1 cellular context compared by ENCODE assay signal in the genomic region with DNA sequence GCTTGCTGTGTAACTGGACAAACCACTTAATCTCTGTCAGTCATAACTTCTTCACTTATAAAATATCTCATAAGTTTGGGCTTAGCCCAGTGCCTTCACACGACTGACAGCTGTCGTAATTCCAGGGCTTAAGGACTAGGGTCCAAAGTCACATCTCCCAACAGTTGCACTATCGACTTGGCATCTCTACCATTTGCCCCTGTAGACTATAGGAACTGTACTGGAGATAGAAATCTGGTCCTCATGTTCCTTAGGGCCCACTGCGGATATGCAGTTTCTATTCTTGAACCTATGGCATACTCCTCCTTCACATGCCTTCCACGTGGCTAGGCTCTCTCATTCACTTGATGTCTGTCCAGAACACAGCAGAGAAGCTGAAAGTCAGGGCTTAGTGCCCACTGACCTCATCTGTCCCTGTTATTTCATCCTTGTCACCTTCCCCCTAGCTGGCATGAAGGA.
TF ChIP-seq lines count a peak whose summit lies in the region.

No MANE protein-coding gene starts in this region.

TF ChIP-seq in HepG2, 621 proteins besides CTCF, POLR2A, EP300 and RAD21 (continued from another document and continues in another):
- TF ChIP-seq, protein P1, sequence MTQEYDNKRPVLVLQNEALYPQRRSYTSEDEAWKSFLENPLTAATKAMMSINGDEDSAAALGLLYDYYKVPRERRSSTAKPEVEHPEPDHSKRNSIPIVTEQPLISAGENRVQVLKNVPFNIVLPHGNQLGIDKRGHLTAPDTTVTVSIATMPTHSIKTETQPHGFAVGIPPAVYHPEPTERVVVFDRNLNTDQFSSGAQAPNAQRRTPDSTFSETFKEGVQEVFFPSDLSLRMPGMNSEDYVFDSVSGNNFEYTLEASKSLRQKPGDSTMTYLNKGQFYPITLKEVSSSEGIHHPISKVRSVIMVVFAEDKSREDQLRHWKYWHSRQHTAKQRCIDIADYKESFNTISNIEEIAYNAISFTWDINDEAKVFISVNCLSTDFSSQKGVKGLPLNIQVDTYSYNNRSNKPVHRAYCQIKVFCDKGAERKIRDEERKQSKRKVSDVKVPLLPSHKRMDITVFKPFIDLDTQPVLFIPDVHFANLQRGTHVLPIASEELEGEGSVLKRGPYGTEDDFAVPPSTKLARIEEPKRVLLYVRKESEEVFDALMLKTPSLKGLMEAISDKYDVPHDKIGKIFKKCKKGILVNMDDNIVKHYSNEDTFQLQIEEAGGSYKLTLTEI (CRISPR knock-in tag; conservative IDR thresholded peaks at IDR 0.05) = no peak
- no peak for TF ChIP-seq EZH2 (conservative IDR thresholded peaks at IDR 0.05; ENCODE audit: low read depth, low read length)
- TF ChIP-seq GATAD2A (CRISPR knock-in tag; IDR thresholded peaks at IDR 0.05) = peak; percentile 53; the same call in 1 of the 2 replicates
- TF ChIP-seq, protein P2, sequence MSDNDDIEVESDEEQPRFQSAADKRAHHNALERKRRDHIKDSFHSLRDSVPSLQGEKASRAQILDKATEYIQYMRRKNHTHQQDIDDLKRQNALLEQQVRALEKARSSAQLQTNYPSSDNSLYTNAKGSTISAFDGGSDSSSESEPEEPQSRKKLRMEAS (IDR thresholded peaks at IDR 0.05) = peak; percentile 49; the same call in 1 of the 2 replicates
- no peak for TF ChIP-seq ZNF101 (CRISPR knock-in tag; IDR thresholded peaks at IDR 0.05; ENCODE audit: borderline replicate concordance, low read depth)
- no peak for TF ChIP-seq ZNF225 (CRISPR knock-in tag; IDR thresholded peaks at IDR 0.05)
- TF ChIP-seq HOXA7 (CRISPR knock-in tag; IDR thresholded peaks at IDR 0.05) = no peak
- TF ChIP-seq ZNF776 (CRISPR knock-in tag; IDR thresholded peaks at IDR 0.05) = no peak
- TF ChIP-seq IKZF1 (IDR thresholded peaks at IDR 0.05) = no peak
- TF ChIP-seq ZSCAN9 (CRISPR knock-in tag; IDR thresholded peaks at IDR 0.05; ENCODE audit: borderline replicate concordance) = no peak
- no peak for TF ChIP-seq HNRNPH1 (optimal IDR thresholded peaks at IDR 0.05; ENCODE audit: low read depth, low read length)
- TF ChIP-seq ZNF713 (CRISPR knock-in tag; IDR thresholded peaks at IDR 0.05) = no peak
- TF ChIP-seq THYN1 (CRISPR knock-in tag; IDR thresholded peaks at IDR 0.05; ENCODE audit: borderline replicate concordance, low read depth) = no peak
- no peak; the same call in 2 of the 3 replicates for TF ChIP-seq MXI1 (IDR thresholded peaks at IDR 0.05; ENCODE audit: borderline replicate concordance, low read depth, low read length)
- TF ChIP-seq TCF12 (IDR thresholded peaks at IDR 0.05) = no peak
- no peak for TF ChIP-seq TCF12 (CRISPR knock-in tag; IDR thresholded peaks at IDR 0.05)
- no peak for TF ChIP-seq ATRX (CRISPR knock-in tag; IDR thresholded peaks at IDR 0.05; ENCODE audit: borderline replicate concordance)
- no peak for TF ChIP-seq ZNF510 (CRISPR knock-in tag; IDR thresholded peaks at IDR 0.05; ENCODE audit: low read depth)
- TF ChIP-seq ZBTB38 (CRISPR knock-in tag; IDR thresholded peaks at IDR 0.05) = no peak
- TF ChIP-seq HNRNPUL1 (IDR thresholded peaks at IDR 0.05; ENCODE audit: low read depth, low read length) = no peak
- no peak for TF ChIP-seq HCFC1 (IDR thresholded peaks at IDR 0.05; ENCODE audit: low read depth, low read length)
- no peak for TF ChIP-seq ARNT2 (CRISPR knock-in tag; IDR thresholded peaks at IDR 0.05; ENCODE audit: low read depth)
- TF ChIP-seq, protein P3, sequence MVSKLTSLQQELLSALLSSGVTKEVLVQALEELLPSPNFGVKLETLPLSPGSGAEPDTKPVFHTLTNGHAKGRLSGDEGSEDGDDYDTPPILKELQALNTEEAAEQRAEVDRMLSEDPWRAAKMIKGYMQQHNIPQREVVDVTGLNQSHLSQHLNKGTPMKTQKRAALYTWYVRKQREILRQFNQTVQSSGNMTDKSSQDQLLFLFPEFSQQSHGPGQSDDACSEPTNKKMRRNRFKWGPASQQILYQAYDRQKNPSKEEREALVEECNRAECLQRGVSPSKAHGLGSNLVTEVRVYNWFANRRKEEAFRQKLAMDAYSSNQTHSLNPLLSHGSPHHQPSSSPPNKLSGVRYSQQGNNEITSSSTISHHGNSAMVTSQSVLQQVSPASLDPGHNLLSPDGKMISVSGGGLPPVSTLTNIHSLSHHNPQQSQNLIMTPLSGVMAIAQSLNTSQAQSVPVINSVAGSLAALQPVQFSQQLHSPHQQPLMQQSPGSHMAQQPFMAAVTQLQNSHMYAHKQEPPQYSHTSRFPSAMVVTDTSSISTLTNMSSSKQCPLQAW (CRISPR knock-in tag; IDR thresholded peaks at IDR 0.05) = no peak
- no peak for TF ChIP-seq MED1 (CRISPR knock-in tag; IDR thresholded peaks at IDR 0.05)
- no peak for TF ChIP-seq PTBP1 (IDR thresholded peaks at IDR 0.05; ENCODE audit: low read depth, low read length, poor library complexity, severe bottlenecking)
- TF ChIP-seq ZNF792 (CRISPR knock-in tag; IDR thresholded peaks at IDR 0.05) = no peak
- TF ChIP-seq EHMT2 (IDR thresholded peaks at IDR 0.05; ENCODE audit: borderline replicate concordance, low read depth, low read length) = no peak
- peak; percentile 29; the same call in 1 of the 2 replicates for TF ChIP-seq SMAD3 (CRISPR knock-in tag; IDR thresholded peaks at IDR 0.05)
- no peak for TF ChIP-seq ZNF737 (CRISPR knock-in tag; IDR thresholded peaks at IDR 0.05; ENCODE audit: borderline replicate concordance)
- peak; percentile 73 for TF ChIP-seq HNF4G (IDR thresholded peaks at IDR 0.05; ENCODE audit: borderline replicate concordance, low read depth, low read length)
- TF ChIP-seq HNF4G (CRISPR knock-in tag; IDR thresholded peaks at IDR 0.05; ENCODE audit: borderline replicate concordance, low read depth) = no peak; the same call in 1 of the 2 replicates
- TF ChIP-seq ZNF256 (CRISPR knock-in tag; conservative IDR thresholded peaks at IDR 0.05) = no peak
- TF ChIP-seq, protein P4, sequence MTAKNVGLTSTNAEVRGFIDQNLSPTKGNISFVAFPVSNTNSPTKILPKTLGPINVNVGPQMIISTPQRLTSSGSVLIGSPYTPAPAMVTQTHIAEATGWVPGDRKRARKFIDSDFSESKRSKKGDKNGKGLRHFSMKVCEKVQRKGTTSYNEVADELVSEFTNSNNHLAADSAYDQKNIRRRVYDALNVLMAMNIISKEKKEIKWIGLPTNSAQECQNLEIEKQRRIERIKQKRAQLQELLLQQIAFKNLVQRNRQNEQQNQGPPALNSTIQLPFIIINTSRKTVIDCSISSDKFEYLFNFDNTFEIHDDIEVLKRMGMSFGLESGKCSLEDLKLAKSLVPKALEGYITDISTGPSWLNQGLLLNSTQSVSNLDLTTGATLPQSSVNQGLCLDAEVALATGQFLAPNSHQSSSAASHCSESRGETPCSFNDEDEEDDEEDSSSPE (CRISPR knock-in tag; IDR thresholded peaks at IDR 0.05) = no peak
- no peak for TF ChIP-seq IKZF4 (CRISPR knock-in tag; IDR thresholded peaks at IDR 0.05; ENCODE audit: borderline replicate concordance, low read depth, not compliant biosample characterization)
- TF ChIP-seq TAF15 (IDR thresholded peaks at IDR 0.05; ENCODE audit: low read depth, low read length, poor library complexity, severe bottlenecking) = no peak
- no peak for TF ChIP-seq ZNF709 (CRISPR knock-in tag; IDR thresholded peaks at IDR 0.05)
- TF ChIP-seq ELF3 (CRISPR knock-in tag; IDR thresholded peaks at IDR 0.05) = no peak
- TF ChIP-seq SCMH1 (CRISPR knock-in tag; IDR thresholded peaks at IDR 0.05; ENCODE audit: borderline replicate concordance) = no peak
- no peak for TF ChIP-seq PHF8 (CRISPR knock-in tag; IDR thresholded peaks at IDR 0.05)
- TF ChIP-seq, protein P5, sequence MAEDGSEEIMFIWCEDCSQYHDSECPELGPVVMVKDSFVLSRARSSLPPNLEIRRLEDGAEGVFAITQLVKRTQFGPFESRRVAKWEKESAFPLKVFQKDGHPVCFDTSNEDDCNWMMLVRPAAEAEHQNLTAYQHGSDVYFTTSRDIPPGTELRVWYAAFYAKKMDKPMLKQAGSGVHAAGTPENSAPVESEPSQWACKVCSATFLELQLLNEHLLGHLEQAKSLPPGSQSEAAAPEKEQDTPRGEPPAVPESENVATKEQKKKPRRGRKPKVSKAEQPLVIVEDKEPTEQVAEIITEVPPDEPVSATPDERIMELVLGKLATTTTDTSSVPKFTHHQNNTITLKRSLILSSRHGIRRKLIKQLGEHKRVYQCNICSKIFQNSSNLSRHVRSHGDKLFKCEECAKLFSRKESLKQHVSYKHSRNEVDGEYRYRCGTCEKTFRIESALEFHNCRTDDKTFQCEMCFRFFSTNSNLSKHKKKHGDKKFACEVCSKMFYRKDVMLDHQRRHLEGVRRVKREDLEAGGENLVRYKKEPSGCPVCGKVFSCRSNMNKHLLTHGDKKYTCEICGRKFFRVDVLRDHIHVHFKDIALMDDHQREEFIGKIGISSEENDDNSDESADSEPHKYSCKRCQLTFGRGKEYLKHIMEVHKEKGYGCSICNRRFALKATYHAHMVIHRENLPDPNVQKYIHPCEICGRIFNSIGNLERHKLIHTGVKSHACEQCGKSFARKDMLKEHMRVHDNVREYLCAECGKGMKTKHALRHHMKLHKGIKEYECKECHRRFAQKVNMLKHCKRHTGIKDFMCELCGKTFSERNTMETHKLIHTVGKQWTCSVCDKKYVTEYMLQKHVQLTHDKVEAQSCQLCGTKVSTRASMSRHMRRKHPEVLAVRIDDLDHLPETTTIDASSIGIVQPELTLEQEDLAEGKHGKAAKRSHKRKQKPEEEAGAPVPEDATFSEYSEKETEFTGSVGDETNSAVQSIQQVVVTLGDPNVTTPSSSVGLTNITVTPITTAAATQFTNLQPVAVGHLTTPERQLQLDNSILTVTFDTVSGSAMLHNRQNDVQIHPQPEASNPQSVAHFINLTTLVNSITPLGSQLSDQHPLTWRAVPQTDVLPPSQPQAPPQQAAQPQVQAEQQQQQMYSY (CRISPR knock-in tag; IDR thresholded peaks at IDR 0.05) = no peak
- TF ChIP-seq ZNF34 (CRISPR knock-in tag; IDR thresholded peaks at IDR 0.05; ENCODE audit: borderline replicate concordance) = no peak
- no peak for TF ChIP-seq MTA1 (CRISPR knock-in tag; IDR thresholded peaks at IDR 0.05; ENCODE audit: borderline replicate concordance)
- no peak for TF ChIP-seq ZNF891 (CRISPR knock-in tag; IDR thresholded peaks at IDR 0.05)
- TF ChIP-seq ZNF264 (CRISPR knock-in tag; IDR thresholded peaks at IDR 0.05) = 0 out of 2 replicates have a peak, but pooled peaks have one; percentile 45
- no peak for TF ChIP-seq FOXK1 (CRISPR knock-in tag; IDR thresholded peaks at IDR 0.05; ENCODE audit: borderline replicate concordance, low read depth)
- no peak for TF ChIP-seq JDP2 (CRISPR knock-in tag; IDR thresholded peaks at IDR 0.05; ENCODE audit: borderline replicate concordance)
- TF ChIP-seq, protein P6, sequence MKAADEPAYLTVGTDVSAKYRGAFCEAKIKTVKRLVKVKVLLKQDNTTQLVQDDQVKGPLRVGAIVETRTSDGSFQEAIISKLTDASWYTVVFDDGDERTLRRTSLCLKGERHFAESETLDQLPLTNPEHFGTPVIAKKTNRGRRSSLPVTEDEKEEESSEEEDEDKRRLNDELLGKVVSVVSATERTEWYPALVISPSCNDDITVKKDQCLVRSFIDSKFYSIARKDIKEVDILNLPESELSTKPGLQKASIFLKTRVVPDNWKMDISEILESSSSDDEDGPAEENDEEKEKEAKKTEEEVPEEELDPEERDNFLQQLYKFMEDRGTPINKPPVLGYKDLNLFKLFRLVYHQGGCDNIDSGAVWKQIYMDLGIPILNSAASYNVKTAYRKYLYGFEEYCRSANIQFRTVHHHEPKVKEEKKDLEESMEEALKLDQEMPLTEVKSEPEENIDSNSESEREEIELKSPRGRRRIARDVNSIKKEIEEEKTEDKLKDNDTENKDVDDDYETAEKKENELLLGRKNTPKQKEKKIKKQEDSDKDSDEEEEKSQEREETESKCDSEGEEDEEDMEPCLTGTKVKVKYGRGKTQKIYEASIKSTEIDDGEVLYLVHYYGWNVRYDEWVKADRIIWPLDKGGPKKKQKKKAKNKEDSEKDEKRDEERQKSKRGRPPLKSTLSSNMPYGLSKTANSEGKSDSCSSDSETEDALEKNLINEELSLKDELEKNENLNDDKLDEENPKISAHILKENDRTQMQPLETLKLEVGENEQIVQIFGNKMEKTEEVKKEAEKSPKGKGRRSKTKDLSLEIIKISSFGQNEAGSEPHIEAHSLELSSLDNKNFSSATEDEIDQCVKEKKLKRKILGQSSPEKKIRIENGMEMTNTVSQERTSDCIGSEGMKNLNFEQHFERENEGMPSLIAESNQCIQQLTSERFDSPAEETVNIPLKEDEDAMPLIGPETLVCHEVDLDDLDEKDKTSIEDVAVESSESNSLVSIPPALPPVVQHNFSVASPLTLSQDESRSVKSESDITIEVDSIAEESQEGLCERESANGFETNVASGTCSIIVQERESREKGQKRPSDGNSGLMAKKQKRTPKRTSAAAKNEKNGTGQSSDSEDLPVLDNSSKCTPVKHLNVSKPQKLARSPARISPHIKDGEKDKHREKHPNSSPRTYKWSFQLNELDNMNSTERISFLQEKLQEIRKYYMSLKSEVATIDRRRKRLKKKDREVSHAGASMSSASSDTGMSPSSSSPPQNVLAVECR (CRISPR knock-in tag; IDR thresholded peaks at IDR 0.05; ENCODE audit: borderline replicate concordance) = 0 out of 2 replicates have a peak, but pooled peaks have one; percentile 2
- TF ChIP-seq ZNF552 (CRISPR knock-in tag; IDR thresholded peaks at IDR 0.05; ENCODE audit: borderline replicate concordance) = no peak
- no peak for TF ChIP-seq RELA (CRISPR knock-in tag; IDR thresholded peaks at IDR 0.05)
